ENCODE assay signal across 12 cellular contexts in genomic region chr18:67265464-67266245, GRCh38.
A peak's percentile ranks its signal among the peaks of the same experiment; 100 is the strongest.
DNase-seq lines count a peak whose midpoint lies in the region; ATAC-seq and FAIRE-seq lines count a peak whose summit lies in the region.
"Had no signal": no experiment of that assay in that cellular context is flagged by ENCODE, and none has a peak within 500 bp of the region (broad histone marks: within the 10 kb centered on the region; RNA-seq: fewer than 3 reads in every experiment).

No MANE protein-coding gene starts in this region.

- CTCF ChIA-PET in activated CD4-positive, alpha-beta T cell treated with anti-CD3 and anti-CD28 coated beads for 36 hours (lab: Charles Lee): interaction anchor here (0.5 to 0.6 kb wide), 3 partner anchors 102 to 1452 kb away, joined by 3 read pairs; no protein-coding TSS in a partner anchor

- peak overlapping the region; percentile 79 for H3K4me2 ChIP-seq in skeletal muscle satellite cell (ENCODE audit: low read length)

- no peak for FAIRE-seq in RCC 7860 (lab: Jason Lieb, UNC)
- FAIRE-seq: HTR-8/SVneo had no signal

- no peak overlapping the region for H3K4me3 Mint-ChIP-seq in activated CD4-positive, alpha-beta T cell treated with anti-CD3 and anti-CD28 coated beads for 36 hours
- peak overlapping the region; percentile 59 to 64 for H3K4me3 Mint-ChIP-seq in effector memory CD8-positive, alpha-beta T cell

- peak; percentile 39 for ATAC-seq in activated CD4-positive, alpha-beta T cell treated with anti-CD3 and anti-CD28 coated beads for 36 hours
- ATAC-seq in effector memory CD8-positive, alpha-beta T cell (replicated peaks): peak; percentile 96
- ATAC-seq: HCT116 had no signal

- peaks cover 29% of the 10 kb centered on the region for H3K4me1 Mint-ChIP-seq in activated CD4-positive, alpha-beta T cell treated with anti-CD3 and anti-CD28 coated beads for 36 hours
- H3K4me1 Mint-ChIP-seq in effector memory CD8-positive, alpha-beta T cell (ENCODE audit: low read depth in 2 of 2): peaks cover 13 to 31% of the 10 kb centered on the region in 2 donors

- H3K27me3 ChIP-seq in skeletal muscle satellite cell (ENCODE audit: control insufficient read depth, insufficient read depth, low read length) (no peaks in the 10 kb centered on the region), MG63 (no peaks in the 10 kb centered on the region)

- H3K4me1 ChIP-seq in skeletal muscle satellite cell (ENCODE audit: control insufficient read depth, insufficient read depth, low read length): peaks cover 57% of the 10 kb centered on the region

- peaks cover 4% of the 10 kb centered on the region for H3K27me3 Mint-ChIP-seq in activated CD4-positive, alpha-beta T cell treated with anti-CD3 and anti-CD28 coated beads for 36 hours
- H3K27me3 Mint-ChIP-seq in effector memory CD8-positive, alpha-beta T cell: peaks cover 0 to 6% of the 10 kb centered on the region in 2 donors

- DNase-seq in activated CD4-positive, alpha-beta T cell treated with anti-CD3 and anti-CD28 coated beads for 36 hours: no peak
- DNase-seq in activated CD4-positive, alpha-beta T cell treated with anti-CD3 and anti-CD28 coated beads for 4 hours: no peak
- DNase-seq in RCC 7860 (ENCODE audit: low spot score) (peak; percentile 38), NCI-H82 (lab: John Stamatoyannopoulos, UW) (no peak), NAMALWA (ENCODE audit: low spot score) (no peak), MG63 (no peak)
- DNase-seq in effector memory CD8-positive, alpha-beta T cell: no peak
- DNase-seq: activated CD4-positive, alpha-beta T cell treated with anti-CD3 and anti-CD28 coated beads for 48 hours; NCI-H510A had no signal

- H3K9me3 Mint-ChIP-seq in activated CD4-positive, alpha-beta T cell treated with anti-CD3 and anti-CD28 coated beads for 36 hours (ENCODE audit: low read depth): no peaks in the 10 kb centered on the region
- H3K9me3 Mint-ChIP-seq in effector memory CD8-positive, alpha-beta T cell: peaks cover 2 to 7% of the 10 kb centered on the region in 2 donors

- peak overlapping the region; percentile 92 for H3K9ac ChIP-seq in skeletal muscle satellite cell (ENCODE audit: low read depth, low read length)

- POLR2A ChIA-PET in activated CD4-positive, alpha-beta T cell treated with anti-CD3 and anti-CD28 coated beads for 36 hours (lab: Charles Lee): no interaction called here

- intact Hi-C loops in activated CD4-positive, alpha-beta T cell treated with anti-CD3 and anti-CD28 coated beads for 36 hours (cut with DNase I, micrococcal nuclease): no loop called here

- H3K9me3 ChIP-seq in skeletal muscle satellite cell (replicated peaks; ENCODE audit: low read length) (no peaks in the 10 kb centered on the region), MG63 (no peaks in the 10 kb centered on the region)

- H3K36me3 ChIP-seq in skeletal muscle satellite cell (ENCODE audit: insufficient read depth, low read length): no peaks in the 10 kb centered on the region
- H3K36me3 ChIP-seq in MG63: no peaks in the 10 kb centered on the region

- no peak overlapping the region for H3K27ac Mint-ChIP-seq in activated CD4-positive, alpha-beta T cell treated with anti-CD3 and anti-CD28 coated beads for 36 hours
- peak overlapping the region in 1 of 2 donors; percentile 21 for H3K27ac Mint-ChIP-seq in effector memory CD8-positive, alpha-beta T cell

- H3K4me3 ChIP-seq in skeletal muscle satellite cell (ENCODE audit: low read length) (peak overlapping the region; percentile 36), MG63 (no peak overlapping the region)

- no peaks in the 10 kb centered on the region for H3K36me3 Mint-ChIP-seq in activated CD4-positive, alpha-beta T cell treated with anti-CD3 and anti-CD28 coated beads for 36 hours (ENCODE audit: low read depth)
- H3K36me3 Mint-ChIP-seq in effector memory CD8-positive, alpha-beta T cell (ENCODE audit: insufficient read depth): no peaks in the 10 kb centered on the region
